ENCODE assay signal across 16 cellular contexts in genomic region chr4:75633846-75634245, GRCh38. TPM values are rescaled to one million over a fixed set of nuclear protein-coding genes. Genes with fewer than 3 reads are reported as not detected.
A peak's percentile ranks its signal among the peaks of the same experiment; 100 is the strongest.
DNase-seq lines count a peak whose midpoint lies in the region; ATAC-seq and TF ChIP-seq lines count a peak whose summit lies in the region.
"Had no signal": no experiment of that assay in that cellular context is flagged by ENCODE, and none has a peak within 500 bp of the region (broad histone marks: within the 10 kb centered on the region; RNA-seq: fewer than 3 reads in every experiment).

No MANE protein-coding gene starts in this region.

- no peak for TF ChIP-seq CTCF in choroid plexus epithelial cell (conservative IDR thresholded peaks at IDR 0.05; ENCODE audit: low read depth, low read length)

- ATAC-seq in activated CD4-positive, CD25-positive, alpha-beta regulatory T cell treated with anti-CD3 and anti-CD28 coated beads, Interleukin-2, amount 50 U/mL, for 24 hours, result no peak
- ATAC-seq: activated T-cell treated with anti-CD3 and anti-CD28 coated beads, Interleukin-2, amount 50 U/mL, for 72 hours; stimulated activated naive CD8-positive, alpha-beta T cell treated with anti-CD3 and anti-CD28 coated beads, Interleukin-15, Interleukin-2, amounts not matched to agents 100 U/mL and 50 U/mL, for 24 hours had no signal

- no peak overlapping the region for H3K4me3 ChIP-seq in choroid plexus epithelial cell (ENCODE audit: low read depth, low read length)
- H3K4me3 ChIP-seq: colonic mucosa had no signal

- DNase-seq in NOMO-1 treated with DMSO at 0.1 percent for 48 hours (lab: John Stamatoyannopoulos, UW; ENCODE audit: unreplicated experiment) (peak; percentile 34), NOMO-1 treated with dmso at 0.1 percent for 144 hours (lab: John Stamatoyannopoulos, UW; ENCODE audit: unreplicated experiment) (no peak), RPMI7951 (ENCODE audit: low read depth) (peak; percentile 74), choroid plexus epithelial cell (ENCODE audit: low read depth) (peak; percentile 48), renal cortical epithelial cell (ENCODE audit: low read depth) (peak; percentile 19), GM19240 (ENCODE audit: insufficient read length, low spot score) (no peak)
- no peak for DNase-seq in activated CD4-positive, alpha-beta T cell treated with anti-CD3 and anti-CD28 coated beads, Interleukin-2, amount 50 U/mL, for 48 hours
- DNase-seq: activated CD4-positive, alpha-beta memory T cell treated with anti-CD3 and anti-CD28 coated beads, Interleukin-2, amount 10 ng/mL, durations not matched to agents 7 days and 5 days; activated T-cell treated with anti-CD3 and anti-CD28 coated beads, Interleukin-2, amount 50 U/mL, for 72 hours; colonic mucosa; DND-41; KG1; NCI-H146; SK-N-SH; stimulated activated naive CD8-positive, alpha-beta T cell treated with anti-CD3 and anti-CD28 coated beads, Interleukin-15, Interleukin-2, amounts not matched to agents 100 U/mL and 50 U/mL, for 24 hours had no signal

RNA-seq across cellular contexts. Expression of gene CDKL2, which starts 3.5 kb away (rescaled TPM):
- 2.1 and 2.9 TPM in 2 replicates for total RNA-seq in RPMI7951 (2014; rRNA removed; shearing (Covaris generic))
- 7.3 and 15.8 TPM in 2 replicates for total RNA-seq in renal cortical epithelial cell

RNA-seq across cellular contexts. Expression of gene G3BP2, which starts 39.4 kb away (rescaled TPM):
- total RNA-seq in RPMI7951 (2014; rRNA removed; shearing (Covaris generic)), result 89.0 and 96.1 TPM in 2 replicates
- total RNA-seq in renal cortical epithelial cell, result 303 and 311 TPM in 2 replicates

Comparison
In these comparisons a context has a peak if more than half of its experiments do, and no peak if none do; other contexts are left out.
1. DNase-seq: peak in NOMO-1 treated with DMSO at 0.1 percent for 48 hours (single experiment), RPMI7951 (single experiment), choroid plexus epithelial cell (single experiment) and renal cortical epithelial cell (single experiment); none in NOMO-1 treated with dmso at 0.1 percent for 144 hours (single experiment), GM19240 (single experiment) and activated CD4-positive, alpha-beta T cell treated with anti-CD3 and anti-CD28 coated beads, Interleukin-2, amount 50 U/mL, for 48 hours (0 of 2).